ENCODE assay signal across 19 cellular contexts in genomic region chr4:148355442-148356123, GRCh38.
DNase-seq lines count a peak whose midpoint lies in the region; ATAC-seq and TF ChIP-seq lines count a peak whose summit lies in the region.
"Had no signal": no experiment of that assay in that cellular context is flagged by ENCODE, and none has a peak within 500 bp of the region (broad histone marks: within the 10 kb centered on the region; RNA-seq: fewer than 3 reads in every experiment).

No MANE protein-coding gene starts in this region.

- H3K4me3 Mint-ChIP-seq in activated naive CD4-positive, alpha-beta T cell treated with anti-CD3 and anti-CD28 coated beads, Interleukin-2, amount 10 ng/mL, durations not matched to agents 7 days and 5 days, result no peak overlapping the region
- peak overlapping the region; percentile 3 for H3K4me3 Mint-ChIP-seq in activated naive CD8-positive, alpha-beta T cell
- H3K4me3 Mint-ChIP-seq: nephron progenitor cell had no signal

- peaks cover 17 to 22% of the 10 kb centered on the region in 2 donors for H3K4me1 ChIP-seq in thyroid gland
- H3K4me1 ChIP-seq: colonic mucosa, SJSA1, tibial nerve had no signal

- no peak overlapping the region for H3K4me3 ChIP-seq in thyroid gland (replicated peaks in 1 of 3)
- H3K4me3 ChIP-seq: colonic mucosa, SJSA1, tibial nerve had no signal

- CTCF ChIA-PET in activated naive CD4-positive, alpha-beta T cell treated with anti-CD3 and anti-CD28 coated beads, Interleukin-2, amount 10 ng/mL, durations not matched to agents 7 days and 5 days (lab: Charles Lee), result no interaction called here

- no peaks in the 10 kb centered on the region for H3K9me3 Mint-ChIP-seq in activated naive CD4-positive, alpha-beta T cell treated with anti-CD3 and anti-CD28 coated beads, Interleukin-2, amount 10 ng/mL, durations not matched to agents 7 days and 5 days
- peaks cover 4% of the 10 kb centered on the region for H3K9me3 Mint-ChIP-seq in activated naive CD8-positive, alpha-beta T cell (ENCODE audit: low read depth)
- H3K9me3 Mint-ChIP-seq: nephron progenitor cell had no signal

- no peaks in the 10 kb centered on the region for H3K36me3 Mint-ChIP-seq in activated naive CD4-positive, alpha-beta T cell treated with anti-CD3 and anti-CD28 coated beads, Interleukin-2, amount 10 ng/mL, durations not matched to agents 7 days and 5 days
- peaks cover 5% of the 10 kb centered on the region for H3K36me3 Mint-ChIP-seq in activated naive CD8-positive, alpha-beta T cell

- TF ChIP-seq POLR2A in thyroid gland (IDR thresholded peaks at IDR 0.05), result no peak

- WGBS in thyroid gland, 2 donors, result 63 to 68% methylated on average over 4 of the region's 4 CpGs

- no peak for DNase-seq in activated naive CD4-positive, alpha-beta T cell treated with anti-CD3 and anti-CD28 coated beads, Interleukin-2, amount 10 ng/mL, durations not matched to agents 7 days and 5 days
- DNase-seq in activated naive CD4-positive, alpha-beta T cell (lab: John Stamatoyannopoulos, UW), result no peak
- DNase-seq in left colon (no peak), thyroid gland (peak; percentile 10 to 28), NCI-H1694 treated with DMSO at 0.1 percent for 48 hours (lab: John Stamatoyannopoulos, UW) (no peak), anterior cingulate cortex (lab: John Stamatoyannopoulos, UW) (no peak)
- DNase-seq: colonic mucosa, NCI-H1105, NCI-H226, nephron progenitor cell, retina, WERI-Rb-1 had no signal

- H3K27ac ChIP-seq in thyroid gland, result peak overlapping the region in 2 of 3 donors; percentile 11 to 50
- H3K27ac ChIP-seq: colonic mucosa, HL-60, KMS-11, SJSA1, WERI-Rb-1 had no signal

- peak overlapping the region; percentile 83 for H3K27ac Mint-ChIP-seq in activated naive CD4-positive, alpha-beta T cell treated with anti-CD3 and anti-CD28 coated beads, Interleukin-2, amount 10 ng/mL, durations not matched to agents 7 days and 5 days
- no peak overlapping the region for H3K27ac Mint-ChIP-seq in activated naive CD8-positive, alpha-beta T cell
- H3K27ac Mint-ChIP-seq: nephron progenitor cell had no signal

- TF ChIP-seq CTCF in thyroid gland (IDR thresholded peaks at IDR 0.05), result no peak

- no peaks in the 10 kb centered on the region for H3K9me3 ChIP-seq in thyroid gland
- H3K9me3 ChIP-seq: colonic mucosa, SJSA1, tibial nerve had no signal

- intact Hi-C loops in left colon (cut with DNase I, micrococcal nuclease), result no loop called here
- intact Hi-C loops in thyroid gland (cut with DNase I), result no loop called here

- ATAC-seq in left colon (peak; percentile 11), GM18519 (IDR thresholded peaks at IDR 0.05; ENCODE audit: low FRiP score, unreplicated experiment) (no peak)
- ATAC-seq: esophagus mucosa had no signal

- no peaks in the 10 kb centered on the region for H3K27me3 ChIP-seq in thyroid gland
- H3K27me3 ChIP-seq: colonic mucosa, SJSA1, tibial nerve had no signal

- H3K4me1 Mint-ChIP-seq in activated naive CD4-positive, alpha-beta T cell treated with anti-CD3 and anti-CD28 coated beads, Interleukin-2, amount 10 ng/mL, durations not matched to agents 7 days and 5 days, result peaks cover 20% of the 10 kb centered on the region
- H3K4me1 Mint-ChIP-seq in activated naive CD8-positive, alpha-beta T cell (ENCODE audit: low read depth), result peaks cover 58% of the 10 kb centered on the region

- no peaks in the 10 kb centered on the region for H3K36me3 ChIP-seq in thyroid gland
- H3K36me3 ChIP-seq: colonic mucosa, SJSA1, tibial nerve, WERI-Rb-1 had no signal

- H3K27me3 Mint-ChIP-seq in activated naive CD4-positive, alpha-beta T cell treated with anti-CD3 and anti-CD28 coated beads, Interleukin-2, amount 10 ng/mL, durations not matched to agents 7 days and 5 days, result no peaks in the 10 kb centered on the region
- H3K27me3 Mint-ChIP-seq in activated naive CD8-positive, alpha-beta T cell, result no peaks in the 10 kb centered on the region

Comparison
In these comparisons a context has a peak if more than half of its experiments do, and no peak if none do; other contexts are left out.
1. DNase-seq: peak in thyroid gland (2 of 2); none in activated naive CD4-positive, alpha-beta T cell treated with anti-CD3 and anti-CD28 coated beads, Interleukin-2, amount 10 ng/mL, durations not matched to agents 7 days and 5 days (single experiment), activated naive CD4-positive, alpha-beta T cell (0 of 4), left colon (0 of 2), NCI-H1694 treated with DMSO at 0.1 percent for 48 hours (single experiment) and anterior cingulate cortex (0 of 58).